13 cellular contexts compared by ENCODE assay signal in the genomic region with DNA sequence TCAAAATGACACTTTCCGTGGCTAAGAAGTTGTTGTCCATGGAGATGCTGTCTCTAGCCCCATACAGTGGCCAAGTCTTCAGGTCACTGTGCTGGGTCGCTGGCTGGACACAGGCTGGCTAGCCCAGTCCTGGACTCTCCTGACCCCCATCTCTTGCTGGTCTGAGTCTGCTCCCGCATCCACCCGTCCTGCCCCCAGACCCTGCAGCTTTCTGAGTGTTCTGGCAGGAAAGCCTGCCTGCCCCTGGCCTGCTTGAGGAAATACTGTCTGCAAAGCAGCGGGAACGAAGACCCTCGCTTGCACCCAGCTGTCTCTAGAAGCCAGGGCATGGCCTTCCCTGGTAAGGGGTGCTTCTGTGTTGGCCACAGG. TPM values are rescaled to one million over a fixed set of nuclear protein-coding genes. Genes with fewer than 3 reads are reported as not detected.
A peak's percentile ranks its signal among the peaks of the same experiment; 100 is the strongest.
DNase-seq lines count a peak whose midpoint lies in the region; ATAC-seq, FAIRE-seq and TF ChIP-seq lines count a peak whose summit lies in the region.
"Had no signal": no experiment of that assay in that cellular context is flagged by ENCODE, and none has a peak within 500 bp of the region (broad histone marks: within the 10 kb centered on the region; RNA-seq: fewer than 3 reads in every experiment).

No MANE protein-coding gene starts in this region.

- WGBS in A549 (ENCODE audit: missing lambda C conversion rate) = 84% methylated on average over 7 of the region's 7 CpGs

- no peak for TF ChIP-seq EP300 in A549 (IDR thresholded peaks at IDR 0.05)

- no peaks in the 10 kb centered on the region for H3K9me3 Mint-ChIP-seq in dendritic cell treated with granulocyte-macrophage colony-stimulating factor and Interleukin-4, amounts not matched to agents 40 ng/mL and 50 ng/mL, for 4 days
- H3K9me3 Mint-ChIP-seq in nephron = no peaks in the 10 kb centered on the region
- H3K9me3 Mint-ChIP-seq: activated CD4-positive, alpha-beta T cell treated with anti-CD3 and anti-CD28 coated beads, Interleukin-2, amount 10 ng/mL, durations not matched to agents 24 days and 14 days; activated naive CD4-positive, alpha-beta T cell treated with anti-CD3 and anti-CD28 coated beads, Interleukin-2, amount 50 U/mL, for 24 hours had no signal

- no peak for FAIRE-seq in A549 (lab: Jason Lieb, UNC)

- POLR2A ChIA-PET in A549 (lab: Yijun Ruan, JAX) = no interaction called here

- H3K4me1 Mint-ChIP-seq in dendritic cell treated with granulocyte-macrophage colony-stimulating factor and Interleukin-4, amounts not matched to agents 40 ng/mL and 50 ng/mL, for 4 days (ENCODE audit: low read depth) = peaks cover 67% of the 10 kb centered on the region
- H3K4me1 Mint-ChIP-seq in nephron = no peaks in the 10 kb centered on the region
- H3K4me1 Mint-ChIP-seq: activated CD4-positive, alpha-beta T cell treated with anti-CD3 and anti-CD28 coated beads, Interleukin-2, amount 10 ng/mL, durations not matched to agents 24 days and 14 days had no signal

- H3K27me3 ChIP-seq in MG63 = no peaks in the 10 kb centered on the region
- H3K27me3 ChIP-seq: testis had no signal

- ATAC-seq in A549 = no peak
- ATAC-seq in GM19452 (IDR thresholded peaks at IDR 0.05; ENCODE audit: unreplicated experiment) = no peak

- H3K9me3 ChIP-seq in A549 (no peaks in the 10 kb centered on the region), MG63 (no peaks in the 10 kb centered on the region)
- H3K9me3 ChIP-seq: BLaER1, testis had no signal

- intact Hi-C loops in dendritic cell treated with granulocyte-macrophage colony-stimulating factor and Interleukin-4, amounts not matched to agents 40 ng/mL and 50 ng/mL, for 4 days (cut with micrococcal nuclease) = loop anchor here (2.0 kb wide), 1 partner anchor 51 kb away; no protein-coding TSS in a partner anchor

- peaks cover 3% of the 10 kb centered on the region; the same call in 1 of the 2 replicates for H3K36me3 ChIP-seq in MG63
- H3K36me3 ChIP-seq: BLaER1 had no signal

- no peak for TF ChIP-seq POLR2A in A549 (IDR thresholded peaks at IDR 0.05; ENCODE audit: low read length)

- no peak for TF ChIP-seq RAD21 in A549 (conservative IDR thresholded peaks at IDR 0.05 in 1 of 2, IDR thresholded peaks at IDR 0.05 in 1 of 2)

- DNase-seq in A549 (ENCODE audit: low read depth in 1 of 2, low spot score in 1 of 2) (no peak), MG63 (no peak), NCI-H345 treated with DMSO at 0.1 percent for 48 hours (lab: John Stamatoyannopoulos, UW; ENCODE audit: unreplicated experiment) (no peak), T-helper 9 cell (no peak)
- DNase-seq in activated CD4-positive, alpha-beta T cell treated with anti-CD3 and anti-CD28 coated beads for 4 hours = no peak
- DNase-seq: activated CD4-positive, alpha-beta T cell treated with anti-CD3 and anti-CD28 coated beads, Interleukin-2, amount 10 ng/mL, durations not matched to agents 24 days and 14 days; NCI-H1930 had no signal

- peak overlapping the region; percentile 49 for H3K27ac Mint-ChIP-seq in dendritic cell treated with granulocyte-macrophage colony-stimulating factor and Interleukin-4, amounts not matched to agents 40 ng/mL and 50 ng/mL, for 4 days
- no peak overlapping the region for H3K27ac Mint-ChIP-seq in nephron
- H3K27ac Mint-ChIP-seq: activated CD4-positive, alpha-beta T cell treated with anti-CD3 and anti-CD28 coated beads, Interleukin-2, amount 10 ng/mL, durations not matched to agents 24 days and 14 days; activated naive CD4-positive, alpha-beta T cell treated with anti-CD3 and anti-CD28 coated beads, Interleukin-2, amount 50 U/mL, for 24 hours had no signal

- TF ChIP-seq CTCF in A549 (IDR thresholded peaks at IDR 0.05) (no peak), nephron (IDR thresholded peaks at IDR 0.05; ENCODE audit: unreplicated experiment in 3 of 3) (no peak)

- CTCF ChIA-PET in A549 (lab: Yijun Ruan, JAX) = interaction anchor here (0.7 to 2.9 kb wide), 2 partner anchors 14 to 52 kb away, joined by 4 to 20 read pairs; no protein-coding TSS in a partner anchor

- H3K4me2 ChIP-seq in A549 = peak overlapping the region; percentile 98
- H3K4me2 ChIP-seq: BLaER1 had no signal

- H3K4me1 ChIP-seq in A549 = peaks cover 5% of the 10 kb centered on the region; the same call in 1 of the 3 replicates
- H3K4me1 ChIP-seq: testis had no signal

- H3K4me3 ChIP-seq in A549 = peak overlapping the region; percentile 65; the same call in 1 of the 3 replicates
- peak overlapping the region; percentile 56 for H3K4me3 ChIP-seq in MG63
- H3K4me3 ChIP-seq: BLaER1 had no signal

- H3K27ac ChIP-seq in A549 = peak overlapping the region in 1 of 2 experiments; percentile 78; a peak in 3 of 6 replicates
- H3K27ac ChIP-seq: BLaER1, testis had no signal

- H3K4me3 Mint-ChIP-seq in dendritic cell treated with granulocyte-macrophage colony-stimulating factor and Interleukin-4, amounts not matched to agents 40 ng/mL and 50 ng/mL, for 4 days = peak overlapping the region; percentile 66
- H3K4me3 Mint-ChIP-seq in nephron = peak overlapping the region; percentile 39 to 71 (median 41)
- H3K4me3 Mint-ChIP-seq: activated CD4-positive, alpha-beta T cell treated with anti-CD3 and anti-CD28 coated beads, Interleukin-2, amount 10 ng/mL, durations not matched to agents 24 days and 14 days; activated naive CD4-positive, alpha-beta T cell treated with anti-CD3 and anti-CD28 coated beads, Interleukin-2, amount 50 U/mL, for 24 hours had no signal

- H3K27me3 Mint-ChIP-seq in dendritic cell treated with granulocyte-macrophage colony-stimulating factor and Interleukin-4, amounts not matched to agents 40 ng/mL and 50 ng/mL, for 4 days = peaks cover 7% of the 10 kb centered on the region
- peaks cover 54% of the 10 kb centered on the region for H3K27me3 Mint-ChIP-seq in nephron (ENCODE audit: low read depth)

- H3K36me3 Mint-ChIP-seq in dendritic cell treated with granulocyte-macrophage colony-stimulating factor and Interleukin-4, amounts not matched to agents 40 ng/mL and 50 ng/mL, for 4 days (ENCODE audit: low read depth) = peaks cover 7% of the 10 kb centered on the region
- H3K36me3 Mint-ChIP-seq in nephron (ENCODE audit: low read depth) = no peaks in the 10 kb centered on the region
- H3K36me3 Mint-ChIP-seq: activated naive CD4-positive, alpha-beta T cell treated with anti-CD3 and anti-CD28 coated beads, Interleukin-2, amount 50 U/mL, for 24 hours had no signal

TF ChIP-seq in A549, 52 proteins besides CTCF, POLR2A, EP300 and RAD21:
- no peak for TF ChIP-seq HOXB13 (CRISPR knock-in tag; IDR thresholded peaks at IDR 0.05; ENCODE audit: low read depth)
- TF ChIP-seq ZC3H11A (IDR thresholded peaks at IDR 0.05) = no peak
- TF ChIP-seq, protein P1, sequence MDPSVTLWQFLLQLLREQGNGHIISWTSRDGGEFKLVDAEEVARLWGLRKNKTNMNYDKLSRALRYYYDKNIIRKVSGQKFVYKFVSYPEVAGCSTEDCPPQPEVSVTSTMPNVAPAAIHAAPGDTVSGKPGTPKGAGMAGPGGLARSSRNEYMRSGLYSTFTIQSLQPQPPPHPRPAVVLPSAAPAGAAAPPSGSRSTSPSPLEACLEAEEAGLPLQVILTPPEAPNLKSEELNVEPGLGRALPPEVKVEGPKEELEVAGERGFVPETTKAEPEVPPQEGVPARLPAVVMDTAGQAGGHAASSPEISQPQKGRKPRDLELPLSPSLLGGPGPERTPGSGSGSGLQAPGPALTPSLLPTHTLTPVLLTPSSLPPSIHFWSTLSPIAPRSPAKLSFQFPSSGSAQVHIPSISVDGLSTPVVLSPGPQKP (IDR thresholded peaks at IDR 0.05; ENCODE audit: low read depth, low read length) = no peak
- TF ChIP-seq RFX5 (IDR thresholded peaks at IDR 0.05) = no peak
- no peak for TF ChIP-seq HOXA7 (CRISPR knock-in tag; IDR thresholded peaks at IDR 0.05)
- TF ChIP-seq HDAC2 (IDR thresholded peaks at IDR 0.05) = no peak
- TF ChIP-seq, protein P2, sequence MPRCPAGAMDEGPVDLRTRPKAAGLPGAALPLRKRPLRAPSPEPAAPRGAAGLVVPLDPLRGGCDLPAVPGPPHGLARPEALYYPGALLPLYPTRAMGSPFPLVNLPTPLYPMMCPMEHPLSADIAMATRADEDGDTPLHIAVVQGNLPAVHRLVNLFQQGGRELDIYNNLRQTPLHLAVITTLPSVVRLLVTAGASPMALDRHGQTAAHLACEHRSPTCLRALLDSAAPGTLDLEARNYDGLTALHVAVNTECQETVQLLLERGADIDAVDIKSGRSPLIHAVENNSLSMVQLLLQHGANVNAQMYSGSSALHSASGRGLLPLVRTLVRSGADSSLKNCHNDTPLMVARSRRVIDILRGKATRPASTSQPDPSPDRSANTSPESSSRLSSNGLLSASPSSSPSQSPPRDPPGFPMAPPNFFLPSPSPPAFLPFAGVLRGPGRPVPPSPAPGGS (IDR thresholded peaks at IDR 0.05) = no peak
- no peak for TF ChIP-seq ESRRA (IDR thresholded peaks at IDR 0.05; ENCODE audit: borderline replicate concordance, low read length)
- TF ChIP-seq CBX8 (IDR thresholded peaks at IDR 0.05) = no peak
- TF ChIP-seq EHMT2 (IDR thresholded peaks at IDR 0.05; ENCODE audit: low read depth) = no peak
- no peak for TF ChIP-seq EHF (CRISPR knock-in tag; IDR thresholded peaks at IDR 0.05)
- TF ChIP-seq FOXS1 (CRISPR knock-in tag; IDR thresholded peaks at IDR 0.05) = no peak
- TF ChIP-seq NPAS2 (CRISPR knock-in tag; IDR thresholded peaks at IDR 0.05; ENCODE audit: borderline replicate concordance) = no peak
- no peak for TF ChIP-seq ZSCAN20 (CRISPR knock-in tag; IDR thresholded peaks at IDR 0.05)
- no peak for TF ChIP-seq NFE2L2 (conservative IDR thresholded peaks at IDR 0.05; ENCODE audit: low read length)
- no peak for TF ChIP-seq RNF2 (IDR thresholded peaks at IDR 0.05; ENCODE audit: borderline replicate concordance, low read depth)
- TF ChIP-seq ZNF302 (CRISPR knock-in tag; IDR thresholded peaks at IDR 0.05) = no peak
- no peak for TF ChIP-seq CBX2 (IDR thresholded peaks at IDR 0.05; ENCODE audit: borderline replicate concordance, low read depth)
- no peak for TF ChIP-seq BHLHE40 (IDR thresholded peaks at IDR 0.05; ENCODE audit: low read depth, low read length)

RNA-seq across cellular contexts. Expression of a gene that starts 0.8 kb away (rescaled TPM):
- polyA plus RNA-seq in A549 (2011; rRNA removed) = 1.7 and 1.9 TPM in 2 replicates
- polyA plus RNA-seq in A549 (2012; cell fraction: cytosol; rRNA removed) = 3.0 and 4.2 TPM in 2 replicates
- polyA plus RNA-seq in A549 (2012; cell fraction: nucleus; rRNA removed) = 9.0 and 12.8 TPM in 2 replicates
- 3.0 to 3.7 TPM (median 3.2 TPM) in 3 replicates for polyA plus RNA-seq in A549 (2017; fragmentation: RNase III; extraction: RNeasy Plus Mini Kit Qiagen cat#74134 plus additional on column Dnase treatment)
- polyA minus RNA-seq in A549 (2011; rRNA and poly(A)+ RNA removed) = 2.7 and 3.8 TPM in 2 replicates
- total RNA-seq in MG63 (2014; rRNA removed; shearing (Covaris generic); ENCODE audit: low replicate concordance) = 20.7 and 23.2 TPM in 2 replicates
- total RNA-seq: activated CD4-positive, alpha-beta T cell treated with anti-CD3 and anti-CD28 coated beads, Interleukin-2, amount 10 ng/mL, durations not matched to agents 24 days and 14 days had no signal
